ENCODE assay signal across 8 cellular contexts in genomic region chr2:183078163-183078466, GRCh38. TPM values are rescaled to one million over a fixed set of nuclear protein-coding genes. Genes with fewer than 3 reads are reported as not detected.
A peak's percentile ranks its signal among the peaks of the same experiment; 100 is the strongest.
DNase-seq lines count a peak whose midpoint lies in the region; ATAC-seq and TF ChIP-seq lines count a peak whose summit lies in the region.

No MANE protein-coding gene starts in this region.

- H3K27ac ChIP-seq in heart right ventricle (peak overlapping the region; percentile 71 to 92 (median 88)), rectal smooth muscle tissue (ENCODE audit: low read depth, low read length) (peak overlapping the region; percentile 97)

- no peak for TF ChIP-seq CTCF in heart right ventricle (IDR thresholded peaks at IDR 0.05)

- no peaks in the 10 kb centered on the region for H3K36me3 Mint-ChIP-seq in activated CD4-positive, alpha-beta memory T cell treated with anti-CD3 and anti-CD28 coated beads for 36 hours

- 5 to 6% methylated on average over 8 of the region's 8 CpGs for WGBS in heart right ventricle, 2 donors

- H3K4me1 Mint-ChIP-seq in activated CD4-positive, alpha-beta memory T cell treated with anti-CD3 and anti-CD28 coated beads for 36 hours (ENCODE audit: low read depth), result peaks cover 7% of the 10 kb centered on the region

- H3K27ac Mint-ChIP-seq in activated CD4-positive, alpha-beta memory T cell treated with anti-CD3 and anti-CD28 coated beads for 36 hours, result no peak overlapping the region

- CTCF ChIA-PET in activated CD4-positive, alpha-beta memory T cell treated with anti-CD3 and anti-CD28 coated beads for 36 hours (lab: Charles Lee), result no interaction called here

- H3K9me3 Mint-ChIP-seq in activated CD4-positive, alpha-beta memory T cell treated with anti-CD3 and anti-CD28 coated beads for 36 hours, result no peaks in the 10 kb centered on the region

- H3K4me3 Mint-ChIP-seq in activated CD4-positive, alpha-beta memory T cell treated with anti-CD3 and anti-CD28 coated beads for 36 hours, result peak overlapping the region; percentile 86

- H3K9me3 ChIP-seq in heart right ventricle, result no peaks in the 10 kb centered on the region

- H3K27me3 ChIP-seq in heart right ventricle, result peaks cover 0 to 18% (median 0%) of the 10 kb centered on the region in 7 donors
- no peaks in the 10 kb centered on the region for H3K27me3 ChIP-seq in rectal smooth muscle tissue (ENCODE audit: control insufficient read depth, insufficient read depth, low read length)

- peak in 7 of 8 donors; percentile 43 to 77 (median 72) for ATAC-seq in heart right ventricle
- ATAC-seq in GM19463 (IDR thresholded peaks at IDR 0.05; ENCODE audit: unreplicated experiment), result no peak
- ATAC-seq in GM18907 (IDR thresholded peaks at IDR 0.05; ENCODE audit: unreplicated experiment), result no peak

- H3K4me1 ChIP-seq in heart right ventricle, result peaks cover 0 to 33% (median 18%) of the 10 kb centered on the region in 9 donors
- H3K4me1 ChIP-seq in rectal smooth muscle tissue (ENCODE audit: control insufficient read depth, insufficient read depth, low read length), result peaks cover 2% of the 10 kb centered on the region

- H3K4me3 ChIP-seq in heart right ventricle, result peak overlapping the region; percentile 42 to 78 (median 70)
- peak overlapping the region; percentile 89 for H3K4me3 ChIP-seq in rectal smooth muscle tissue (ENCODE audit: low read length)

- peak; percentile 10 for DNase-seq in stimulated activated CD4-positive, alpha-beta T cell treated with anti-CD3 and anti-CD28 coated beads, Interleukin-4, amount 100 ng/mL, for 24 hours
- DNase-seq in stimulated activated CD4-positive, alpha-beta T cell treated with anti-CD3 and anti-CD28 coated beads, Interleukin-15, amount 100 ng/mL, for 24 hours, result no peak
- no peak for DNase-seq in activated CD4-positive, alpha-beta memory T cell treated with anti-CD3 and anti-CD28 coated beads for 36 hours
- DNase-seq in heart right ventricle (peak in 1 of 2 donors; percentile 27), NCI-H2029 (lab: John Stamatoyannopoulos, UW) (no peak)

- H3K27me3 Mint-ChIP-seq in activated CD4-positive, alpha-beta memory T cell treated with anti-CD3 and anti-CD28 coated beads for 36 hours, result no peaks in the 10 kb centered on the region

- POLR2A ChIA-PET in activated CD4-positive, alpha-beta memory T cell treated with anti-CD3 and anti-CD28 coated beads for 36 hours (lab: Charles Lee), result no interaction called here

- H3K36me3 ChIP-seq in heart right ventricle, result no peaks in the 10 kb centered on the region
- H3K36me3 ChIP-seq in rectal smooth muscle tissue (ENCODE audit: control insufficient read depth, insufficient read depth, low read length), result no peaks in the 10 kb centered on the region

- H3K9ac ChIP-seq in rectal smooth muscle tissue (ENCODE audit: low read length), result no peak overlapping the region

- intact Hi-C loops in activated CD4-positive, alpha-beta memory T cell treated with anti-CD3 and anti-CD28 coated beads for 36 hours (cut with micrococcal nuclease), result loop anchor here (1.0 kb wide), 3 partner anchors 16 to 46 kb away; partner anchors contain the start of genes NCKAP1 and NUP35
- intact Hi-C loops in heart right ventricle (cut with DNase I), result loop anchor here in 2 of 10 donors (1.0 to 5.0 kb wide), 4 partner anchors 36 to 361 kb away; partner anchors contain the start of genes DNAJC10 (in 1 of the 2), NCKAP1 (in 1 of the 2) and NUP35 (in 1 of the 2)

RNA-seq across cellular contexts. Expression of gene DUSP19, which starts 0.4 kb away (rescaled TPM):
- total RNA-seq in activated CD4-positive, alpha-beta memory T cell treated with anti-CD3 and anti-CD28 coated beads for 36 hours, result 1 to 10 TPM; 2.1 to 2.7 TPM
- 10 to 100 TPM in 7 of 10 donors, 1 to 10 TPM in 3; 5.6 to 14.1 (median 11.8) TPM for total RNA-seq in heart right ventricle
- polyA plus RNA-seq in heart right ventricle, result 1 to 10 TPM in 1 of 2 donors, under 1 TPM in 1; 0.84 to 2.6 TPM

RNA-seq across cellular contexts. Expression of gene NCKAP1, which starts 39.9 kb away (rescaled TPM):
- total RNA-seq in activated CD4-positive, alpha-beta memory T cell treated with anti-CD3 and anti-CD28 coated beads for 36 hours, result 10 to 100 TPM; 18.8 to 21.7 TPM
- total RNA-seq in heart right ventricle, result 100 to 1,000 TPM; 118 to 153 (median 130) TPM
- 10 to 100 TPM; 35.3 to 81.1 TPM for polyA plus RNA-seq in heart right ventricle

RNA-seq across cellular contexts. Expression of gene NUP35, which starts 46.1 kb away (rescaled TPM):
- 10 to 100 TPM; 27.6 to 31.7 TPM for total RNA-seq in activated CD4-positive, alpha-beta memory T cell treated with anti-CD3 and anti-CD28 coated beads for 36 hours
- total RNA-seq in heart right ventricle, result 10 to 100 TPM in 1 of 10 donors, 1 to 10 TPM in 9; 4.4 to 11.0 (median 8.3) TPM
- polyA plus RNA-seq in heart right ventricle, result 10 to 100 TPM in 1 of 2 donors, 1 to 10 TPM in 1; 6.9 to 10.3 TPM

Comparison
In these comparisons a context has a peak if more than half of its experiments do, and no peak if none do; other contexts are left out.
1. ATAC-seq: peak in heart right ventricle (7 of 8); none in GM19463 (single experiment) and GM18907 (single experiment).
2. RNA of gene NCKAP1, which starts 39.9 kb away (total RNA-seq): 118 to 153 TPM in heart right ventricle; 18.8 to 21.7 TPM in activated CD4-positive, alpha-beta memory T cell treated with anti-CD3 and anti-CD28 coated beads for 36 hours; every median in the first group is over 4 times any median in the second.